Comparison of ENCODE assay signal across 29 cellular contexts in genomic region chrX:123320622-123321021, GRCh38.
"Had no signal": no experiment of that assay in that cellular context is flagged by ENCODE, and none has a peak within 500 bp of the region (broad histone marks: within the 10 kb centered on the region; RNA-seq: fewer than 3 reads in every experiment).

No MANE protein-coding gene starts in this region.

- H3K9me3 ChIP-seq: colonic mucosa, esophagus muscularis mucosa, esophagus squamous epithelium, gastrocnemius medialis, gastroesophageal sphincter, heart left ventricle, heart right ventricle had no signal

- H3K4me1 ChIP-seq: colonic mucosa, esophagus muscularis mucosa, esophagus squamous epithelium, foreskin keratinocyte, gastrocnemius medialis, gastroesophageal sphincter, heart left ventricle, heart right ventricle had no signal

- H3K9me3 Mint-ChIP-seq: dendritic cell treated with granulocyte-macrophage colony-stimulating factor and Interleukin-4, amounts not matched to agents 40 ng/mL and 50 ng/mL, for 4 days; effector memory CD8-positive, alpha-beta T cell had no signal

- H3K4me3 Mint-ChIP-seq: dendritic cell treated with granulocyte-macrophage colony-stimulating factor and Interleukin-4, amounts not matched to agents 40 ng/mL and 50 ng/mL, for 4 days; effector memory CD8-positive, alpha-beta T cell; endodermal cell had no signal

- H3K27me3 Mint-ChIP-seq: dendritic cell treated with granulocyte-macrophage colony-stimulating factor and Interleukin-4, amounts not matched to agents 40 ng/mL and 50 ng/mL, for 4 days; effector memory CD8-positive, alpha-beta T cell had no signal

- ATAC-seq: effector memory CD8-positive, alpha-beta T cell; esophagus mucosa; foreskin keratinocyte; gastrocnemius medialis; gastroesophageal sphincter; heart left ventricle; heart right ventricle had no signal

- H3K27ac ChIP-seq: colonic mucosa, coronary artery, dorsolateral prefrontal cortex, epithelial cell of prostate, esophagus muscularis mucosa, esophagus squamous epithelium, foreskin keratinocyte, gastrocnemius medialis, gastroesophageal sphincter, heart left ventricle, heart right ventricle had no signal

- H3K4me3 ChIP-seq: colonic mucosa, coronary artery, dorsolateral prefrontal cortex, esophagus muscularis mucosa, esophagus squamous epithelium, gastrocnemius medialis, gastroesophageal sphincter, heart left ventricle, heart right ventricle had no signal

- FAIRE-seq: colon, endometrium, endothelial cell of umbilical vein, frontal cortex had no signal

- H3K27me3 ChIP-seq: colonic mucosa, esophagus muscularis mucosa, esophagus squamous epithelium, foreskin keratinocyte, gastroesophageal sphincter, heart left ventricle, heart right ventricle had no signal

- H3K36me3 ChIP-seq: colonic mucosa, esophagus muscularis mucosa, esophagus squamous epithelium, gastrocnemius medialis, gastroesophageal sphincter, heart left ventricle, heart right ventricle had no signal

- DNase-seq: colonic mucosa; cortex of kidney; dermis blood vessel endothelial cell; dorsolateral prefrontal cortex; effector CD4-positive, alpha-beta T cell; effector CD8-positive, alpha-beta T cell; effector memory CD4-positive, alpha-beta T cell; effector memory CD8-positive, alpha-beta T cell; endodermal cell; erythroblast; esophagus squamous epithelium; foreskin fibroblast; foreskin keratinocyte; foreskin melanocyte; gastrocnemius medialis; glutamatergic neuron; head of caudate nucleus; heart left ventricle; heart right ventricle had no signal

- H3K27ac Mint-ChIP-seq: dendritic cell treated with granulocyte-macrophage colony-stimulating factor and Interleukin-4, amounts not matched to agents 40 ng/mL and 50 ng/mL, for 4 days; effector memory CD8-positive, alpha-beta T cell; endodermal cell had no signal
